Comparison of ENCODE assay signal across 12 cellular contexts in the genomic region with DNA sequence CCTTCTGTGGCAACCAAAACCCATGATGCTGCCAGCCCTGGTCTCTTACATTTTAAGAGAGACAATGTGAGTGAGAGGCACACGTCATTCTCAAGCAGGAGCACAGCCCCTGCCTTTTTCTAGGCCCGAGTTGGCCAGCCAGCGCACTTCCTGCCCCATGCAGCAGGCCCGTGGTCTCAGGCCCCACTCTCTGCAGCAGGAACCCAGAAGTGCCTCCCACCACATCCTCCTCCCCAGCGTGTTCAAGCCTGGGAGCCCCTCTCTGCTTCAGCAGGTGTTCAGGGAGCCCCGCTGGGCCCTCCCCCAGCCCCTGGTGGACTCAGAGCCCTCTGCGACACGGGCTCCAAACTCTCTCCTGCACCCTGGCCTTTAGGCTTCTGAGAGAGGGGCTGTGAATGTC. TPM values are rescaled to one million over a fixed set of nuclear protein-coding genes. Genes with fewer than 3 reads are reported as not detected.
A peak's percentile ranks its signal among the peaks of the same experiment; 100 is the strongest.
DNase-seq lines count a peak whose midpoint lies in the region; ATAC-seq, FAIRE-seq and TF ChIP-seq lines count a peak whose summit lies in the region.
"Had no signal": no experiment of that assay in that cellular context is flagged by ENCODE, and none has a peak within 500 bp of the region (broad histone marks: within the 10 kb centered on the region; RNA-seq: fewer than 3 reads in every experiment).

No MANE protein-coding gene starts in this region.

- POLR2A ChIA-PET in activated CD8-positive, alpha-beta T cell treated with anti-CD3 and anti-CD28 coated beads for 36 hours (lab: Charles Lee): interaction anchor here (0.6 to 1.8 kb wide), 4 partner anchors 9 to 26 kb away, joined by 3 to 10 read pairs (median 6); no protein-coding TSS in a partner anchor

- no peaks in the 10 kb centered on the region for H3K36me3 Mint-ChIP-seq in activated T-cell treated with anti-CD3 and anti-CD28 coated beads, Interleukin-2, amount 50 U/mL, for 24 hours (ENCODE audit: low read depth)
- peaks cover 10% of the 10 kb centered on the region for H3K36me3 Mint-ChIP-seq in activated CD8-positive, alpha-beta T cell treated with anti-CD3 and anti-CD28 coated beads for 36 hours (ENCODE audit: low read depth)

- no peak for TF ChIP-seq CTCF in activated CD8-positive, alpha-beta T cell treated with anti-CD3 and anti-CD28 coated beads for 36 hours (IDR thresholded peaks at IDR 0.05)
- TF ChIP-seq CTCF in kidney (IDR thresholded peaks at IDR 0.05; ENCODE audit: borderline replicate concordance, extremely low read depth, insufficient read depth): no peak

- no peaks in the 10 kb centered on the region for H3K9me3 Mint-ChIP-seq in activated T-cell treated with anti-CD3 and anti-CD28 coated beads, Interleukin-2, amount 50 U/mL, for 24 hours
- peaks cover 5% of the 10 kb centered on the region for H3K9me3 Mint-ChIP-seq in activated CD8-positive, alpha-beta T cell treated with anti-CD3 and anti-CD28 coated beads for 36 hours
- peaks cover 0 to 8% of the 10 kb centered on the region in 2 donors for H3K9me3 Mint-ChIP-seq in stimulated activated naive CD8-positive, alpha-beta T cell treated with anti-CD3 and anti-CD28 coated beads, Interleukin-15, amount 100 ng/mL, for 72 hours

- DNase-seq in activated T-cell treated with anti-CD3 and anti-CD28 coated beads, Interleukin-2, amount 50 U/mL, for 1 hour: peak; percentile 53
- no peak for DNase-seq in activated T-cell treated with anti-CD3 and anti-CD28 coated beads, Interleukin-2, amount 50 U/mL, for 24 hours
- peak; percentile 88 for DNase-seq in activated CD8-positive, alpha-beta T cell treated with anti-CD3 and anti-CD28 coated beads for 36 hours
- DNase-seq in kidney (peak; percentile 73), NCI-H82 treated with DMSO at 0.1 percent for 48 hours (lab: John Stamatoyannopoulos, UW; ENCODE audit: unreplicated experiment) (no peak), HuH-7 (ENCODE audit: low spot score) (no peak)
- DNase-seq in stimulated activated naive CD8-positive, alpha-beta T cell treated with anti-CD3 and anti-CD28 coated beads, Interleukin-15, amount 100 ng/mL, for 72 hours: peak; percentile 65 to 78
- DNase-seq: DMS79, heart right ventricle, left ventricle myocardium superior, RPMI8226 had no signal

- CTCF ChIA-PET in activated CD8-positive, alpha-beta T cell treated with anti-CD3 and anti-CD28 coated beads for 36 hours (lab: Charles Lee): interaction anchor here (1.8 to 4.6 kb wide), 2 partner anchors 32 to 33 kb away, joined by 13 to 22 read pairs; no protein-coding TSS in a partner anchor

- H3K4me1 ChIP-seq in kidney (ENCODE audit: control insufficient read depth in 1 of 2, insufficient read depth in 1 of 2, low read depth in 1 of 2, low read length in 2 of 2): no peaks in the 10 kb centered on the region

- intact Hi-C loops in activated CD8-positive, alpha-beta T cell treated with anti-CD3 and anti-CD28 coated beads for 36 hours (cut with micrococcal nuclease): no loop called here
- intact Hi-C loops in kidney (cut with DNase I): no loop called here

- H3K27ac ChIP-seq in kidney (ENCODE audit: low read depth in 2 of 2, low read length in 2 of 2): no peak overlapping the region
- H3K27ac ChIP-seq: heart right ventricle had no signal

- H3K36me3 ChIP-seq in kidney (ENCODE audit: control insufficient read depth in 1 of 2, insufficient read depth in 2 of 2, low read length in 2 of 2): no peaks in the 10 kb centered on the region
- H3K36me3 ChIP-seq: heart right ventricle had no signal

- no peaks in the 10 kb centered on the region for H3K9me3 ChIP-seq in kidney (ENCODE audit: control insufficient read depth in 1 of 2, low read length in 2 of 2)

- H3K4me3 ChIP-seq in kidney (ENCODE audit: low read length in 2 of 2): no peak overlapping the region
- H3K4me3 ChIP-seq: heart right ventricle had no signal

- H3K27me3 Mint-ChIP-seq in activated T-cell treated with anti-CD3 and anti-CD28 coated beads, Interleukin-2, amount 50 U/mL, for 24 hours: peaks cover 5% of the 10 kb centered on the region
- peaks cover 9% of the 10 kb centered on the region for H3K27me3 Mint-ChIP-seq in activated CD8-positive, alpha-beta T cell treated with anti-CD3 and anti-CD28 coated beads for 36 hours
- peaks cover 15% of the 10 kb centered on the region for H3K27me3 Mint-ChIP-seq in stimulated activated naive CD8-positive, alpha-beta T cell treated with anti-CD3 and anti-CD28 coated beads, Interleukin-15, amount 100 ng/mL, for 72 hours

- peaks cover 57% of the 10 kb centered on the region for H3K4me1 Mint-ChIP-seq in activated T-cell treated with anti-CD3 and anti-CD28 coated beads, Interleukin-2, amount 50 U/mL, for 24 hours (ENCODE audit: low read depth)
- H3K4me1 Mint-ChIP-seq in activated CD8-positive, alpha-beta T cell treated with anti-CD3 and anti-CD28 coated beads for 36 hours (ENCODE audit: low read depth): peaks cover 60% of the 10 kb centered on the region
- H3K4me1 Mint-ChIP-seq in stimulated activated naive CD8-positive, alpha-beta T cell treated with anti-CD3 and anti-CD28 coated beads, Interleukin-15, amount 100 ng/mL, for 72 hours: peaks cover 80% of the 10 kb centered on the region

- ATAC-seq in activated CD8-positive, alpha-beta T cell treated with anti-CD3 and anti-CD28 coated beads for 36 hours: peak; percentile 79
- ATAC-seq in stimulated activated naive CD8-positive, alpha-beta T cell treated with anti-CD3 and anti-CD28 coated beads, Interleukin-15, amount 100 ng/mL, for 72 hours: peak; percentile 80
- ATAC-seq in GM18867 (IDR thresholded peaks at IDR 0.05; ENCODE audit: unreplicated experiment): no peak
- ATAC-seq: heart right ventricle, left ventricle myocardium superior had no signal

- H3K4me3 Mint-ChIP-seq in activated T-cell treated with anti-CD3 and anti-CD28 coated beads, Interleukin-2, amount 50 U/mL, for 24 hours: no peak overlapping the region
- no peak overlapping the region for H3K4me3 Mint-ChIP-seq in activated CD8-positive, alpha-beta T cell treated with anti-CD3 and anti-CD28 coated beads for 36 hours
- H3K4me3 Mint-ChIP-seq in stimulated activated naive CD8-positive, alpha-beta T cell treated with anti-CD3 and anti-CD28 coated beads, Interleukin-15, amount 100 ng/mL, for 72 hours: peak overlapping the region; percentile 13 to 55

- H3K9ac ChIP-seq in kidney (ENCODE audit: low read length in 2 of 2): no peak overlapping the region

- no peak overlapping the region for H3K27ac Mint-ChIP-seq in activated T-cell treated with anti-CD3 and anti-CD28 coated beads, Interleukin-2, amount 50 U/mL, for 24 hours
- H3K27ac Mint-ChIP-seq in activated CD8-positive, alpha-beta T cell treated with anti-CD3 and anti-CD28 coated beads for 36 hours: peak overlapping the region; percentile 88
- H3K27ac Mint-ChIP-seq in stimulated activated naive CD8-positive, alpha-beta T cell treated with anti-CD3 and anti-CD28 coated beads, Interleukin-15, amount 100 ng/mL, for 72 hours: peak overlapping the region; percentile 42 to 55

- FAIRE-seq in kidney (lab: Jason Lieb, UNC): no peak

RNA-seq across cellular contexts. Expression of gene ITGAE, which starts 30.5 kb away (rescaled TPM):
- 10 to 100 TPM; 31.8 to 32.4 TPM for total RNA-seq in activated CD8-positive, alpha-beta T cell treated with anti-CD3 and anti-CD28 coated beads for 36 hours
- 16.5 TPM for total RNA-seq in kidney
- 46.3 TPM for polyA plus RNA-seq in kidney (ENCODE audit: insufficient read depth, low read depth, low replicate concordance)

RNA-seq across cellular contexts. Expression of gene HASPIN, which starts 46.8 kb away (rescaled TPM):
- total RNA-seq in activated CD8-positive, alpha-beta T cell treated with anti-CD3 and anti-CD28 coated beads for 36 hours: 10 to 100 TPM; 20.7 to 21.3 TPM
- total RNA-seq in kidney: 0.38 TPM
- not detected for polyA plus RNA-seq in kidney (ENCODE audit: insufficient read depth, low read depth, low replicate concordance)

Comparison
In these comparisons a context has a peak if more than half of its experiments do, and no peak if none do; other contexts are left out.
1. DNase-seq: peak in activated T-cell treated with anti-CD3 and anti-CD28 coated beads, Interleukin-2, amount 50 U/mL, for 1 hour (single experiment), activated CD8-positive, alpha-beta T cell treated with anti-CD3 and anti-CD28 coated beads for 36 hours (single experiment), kidney (single experiment) and stimulated activated naive CD8-positive, alpha-beta T cell treated with anti-CD3 and anti-CD28 coated beads, Interleukin-15, amount 100 ng/mL, for 72 hours (2 of 2); none in activated T-cell treated with anti-CD3 and anti-CD28 coated beads, Interleukin-2, amount 50 U/mL, for 24 hours (single experiment), NCI-H82 treated with DMSO at 0.1 percent for 48 hours (single experiment) and HuH-7 (single experiment).
2. H3K4me3 Mint-ChIP-seq: peak in stimulated activated naive CD8-positive, alpha-beta T cell treated with anti-CD3 and anti-CD28 coated beads, Interleukin-15, amount 100 ng/mL, for 72 hours (2 of 2); none in activated T-cell treated with anti-CD3 and anti-CD28 coated beads, Interleukin-2, amount 50 U/mL, for 24 hours (single experiment) and activated CD8-positive, alpha-beta T cell treated with anti-CD3 and anti-CD28 coated beads for 36 hours (single experiment).
3. RNA of gene HASPIN, which starts 46.8 kb away (total RNA-seq): 20.7 to 21.3 TPM in activated CD8-positive, alpha-beta T cell treated with anti-CD3 and anti-CD28 coated beads for 36 hours; 0.38 TPM in kidney (single experiment); every median in the first group is over 10 times any median in the second.